ENCODE assay signal across 1 cellular context in genomic region chr9:5832543-5833529, GRCh38.
TF ChIP-seq lines count a peak whose summit lies in the region.

A gene with protein sequence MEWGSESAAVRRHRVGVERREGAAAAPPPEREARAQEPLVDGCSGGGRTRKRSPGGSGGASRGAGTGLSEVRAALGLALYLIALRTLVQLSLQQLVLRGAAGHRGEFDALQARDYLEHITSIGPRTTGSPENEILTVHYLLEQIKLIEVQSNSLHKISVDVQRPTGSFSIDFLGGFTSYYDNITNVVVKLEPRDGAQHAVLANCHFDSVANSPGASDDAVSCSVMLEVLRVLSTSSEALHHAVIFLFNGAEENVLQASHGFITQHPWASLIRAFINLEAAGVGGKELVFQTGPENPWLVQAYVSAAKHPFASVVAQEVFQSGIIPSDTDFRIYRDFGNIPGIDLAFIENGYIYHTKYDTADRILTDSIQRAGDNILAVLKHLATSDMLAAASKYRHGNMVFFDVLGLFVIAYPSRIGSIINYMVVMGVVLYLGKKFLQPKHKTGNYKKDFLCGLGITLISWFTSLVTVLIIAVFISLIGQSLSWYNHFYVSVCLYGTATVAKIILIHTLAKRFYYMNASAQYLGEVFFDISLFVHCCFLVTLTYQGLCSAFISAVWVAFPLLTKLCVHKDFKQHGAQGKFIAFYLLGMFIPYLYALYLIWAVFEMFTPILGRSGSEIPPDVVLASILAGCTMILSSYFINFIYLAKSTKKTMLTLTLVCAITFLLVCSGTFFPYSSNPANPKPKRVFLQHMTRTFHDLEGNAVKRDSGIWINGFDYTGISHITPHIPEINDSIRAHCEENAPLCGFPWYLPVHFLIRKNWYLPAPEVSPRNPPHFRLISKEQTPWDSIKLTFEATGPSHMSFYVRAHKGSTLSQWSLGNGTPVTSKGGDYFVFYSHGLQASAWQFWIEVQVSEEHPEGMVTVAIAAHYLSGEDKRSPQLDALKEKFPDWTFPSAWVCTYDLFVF (minus strand): TSS chr9:5833117. CDS start chr9:5833027, 90 bp downstream.

TF ChIP-seq in HepG2, 621 proteins besides CTCF, POLR2A, EP300 and RAD21 (continued from another document and continues in another):
- TF ChIP-seq GZF1 (CRISPR knock-in tag; IDR thresholded peaks at IDR 0.05) (peak; percentile 69; the same call in 1 of the 2 replicates), ZNF280B (CRISPR knock-in tag; IDR thresholded peaks at IDR 0.05; ENCODE audit: borderline replicate concordance) (no peak), RARA (CRISPR knock-in tag; IDR thresholded peaks at IDR 0.05) (peak; percentile 23; the same call in 1 of the 2 replicates), ZNF687 (CRISPR knock-in tag; IDR thresholded peaks at IDR 0.05) (peak; percentile 97), ZSCAN29 (CRISPR knock-in tag; conservative IDR thresholded peaks at IDR 0.05) (no peak; the same call in 1 of the 2 replicates), CERS6 (CRISPR knock-in tag; IDR thresholded peaks at IDR 0.05) (peak; percentile 89; the same call in 1 of the 2 replicates), ZNF841 (CRISPR knock-in tag; IDR thresholded peaks at IDR 0.05; ENCODE audit: borderline replicate concordance) (no peak), ZNF580 (CRISPR knock-in tag; IDR thresholded peaks at IDR 0.05; ENCODE audit: borderline replicate concordance, low read depth) (peak; percentile 93; the same call in 1 of the 2 replicates), ZNF777 (CRISPR knock-in tag; IDR thresholded peaks at IDR 0.05) (peak; percentile 89), ZNF670 (CRISPR knock-in tag; IDR thresholded peaks at IDR 0.05; ENCODE audit: borderline replicate concordance) (peak; percentile 95), ASH2L (IDR thresholded peaks at IDR 0.05; ENCODE audit: insufficient read length, low read depth, low read length) (peak; percentile 88), MEIS1 (CRISPR knock-in tag; IDR thresholded peaks at IDR 0.05; ENCODE audit: borderline replicate concordance) (no peak), STAT6 (CRISPR knock-in tag; IDR thresholded peaks at IDR 0.05; ENCODE audit: borderline replicate concordance) (no peak), HNF4A (CRISPR knock-in tag; IDR thresholded peaks at IDR 0.05) (peak; percentile 35), SAFB2 (CRISPR knock-in tag; IDR thresholded peaks at IDR 0.05; ENCODE audit: borderline replicate concordance, low read depth) (no peak), ZNF761 (CRISPR knock-in tag; conservative IDR thresholded peaks at IDR 0.05) (no peak), KMT2B (CRISPR knock-in tag; IDR thresholded peaks at IDR 0.05) (peak; percentile 82), POGZ (CRISPR knock-in tag; IDR thresholded peaks at IDR 0.05) (peak; percentile 75)
- TF ChIP-seq, protein P1, sequence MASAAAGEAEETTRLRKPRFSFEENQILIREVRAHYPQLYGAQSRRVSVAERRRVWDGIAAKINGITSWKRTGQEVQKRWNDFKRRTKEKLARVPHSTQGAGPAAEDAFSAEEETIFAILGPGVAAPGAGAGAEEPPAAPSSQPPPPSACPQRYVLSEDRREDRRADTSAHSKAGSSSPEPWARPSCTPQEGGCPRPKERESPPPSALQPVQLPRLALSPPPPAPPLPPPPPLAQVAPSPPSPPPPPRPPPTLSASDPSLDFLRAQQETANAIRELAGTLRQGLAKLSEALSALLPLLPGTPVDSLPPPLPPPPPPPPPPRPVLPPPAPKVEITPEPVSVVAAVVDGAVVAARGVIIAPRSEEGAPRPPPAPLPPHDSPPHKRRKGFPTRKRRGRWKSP (CRISPR knock-in tag; IDR thresholded peaks at IDR 0.05) = peak; percentile 78
- TF ChIP-seq, protein P2, sequence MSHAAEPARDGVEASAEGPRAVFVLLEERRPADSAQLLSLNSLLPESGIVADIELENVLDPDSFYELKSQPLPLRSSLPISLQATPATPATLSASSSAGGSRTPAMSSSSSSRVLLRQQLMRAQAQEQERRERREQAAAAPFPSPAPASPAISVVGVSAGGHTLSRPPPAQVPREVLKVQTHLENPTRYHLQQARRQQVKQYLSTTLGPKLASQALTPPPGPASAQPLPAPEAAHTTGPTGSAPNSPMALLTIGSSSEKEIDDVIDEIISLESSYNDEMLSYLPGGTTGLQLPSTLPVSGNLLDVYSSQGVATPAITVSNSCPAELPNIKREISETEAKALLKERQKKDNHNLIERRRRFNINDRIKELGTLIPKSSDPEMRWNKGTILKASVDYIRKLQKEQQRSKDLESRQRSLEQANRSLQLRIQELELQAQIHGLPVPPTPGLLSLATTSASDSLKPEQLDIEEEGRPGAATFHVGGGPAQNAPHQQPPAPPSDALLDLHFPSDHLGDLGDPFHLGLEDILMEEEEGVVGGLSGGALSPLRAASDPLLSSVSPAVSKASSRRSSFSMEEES (CRISPR knock-in tag; IDR thresholded peaks at IDR 0.05) = no peak
- TF ChIP-seq, protein P3, sequence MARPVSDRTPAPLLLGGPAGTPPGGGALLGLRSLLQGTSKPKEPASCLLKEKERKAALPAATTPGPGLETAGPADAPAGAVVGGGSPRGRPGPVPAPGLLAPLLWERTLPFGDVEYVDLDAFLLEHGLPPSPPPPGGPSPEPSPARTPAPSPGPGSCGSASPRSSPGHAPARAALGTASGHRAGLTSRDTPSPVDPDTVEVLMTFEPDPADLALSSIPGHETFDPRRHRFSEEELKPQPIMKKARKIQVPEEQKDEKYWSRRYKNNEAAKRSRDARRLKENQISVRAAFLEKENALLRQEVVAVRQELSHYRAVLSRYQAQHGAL (CRISPR knock-in tag; IDR thresholded peaks at IDR 0.05; ENCODE audit: not compliant biosample characterization) = peak; percentile 89
- TF ChIP-seq, protein P4, sequence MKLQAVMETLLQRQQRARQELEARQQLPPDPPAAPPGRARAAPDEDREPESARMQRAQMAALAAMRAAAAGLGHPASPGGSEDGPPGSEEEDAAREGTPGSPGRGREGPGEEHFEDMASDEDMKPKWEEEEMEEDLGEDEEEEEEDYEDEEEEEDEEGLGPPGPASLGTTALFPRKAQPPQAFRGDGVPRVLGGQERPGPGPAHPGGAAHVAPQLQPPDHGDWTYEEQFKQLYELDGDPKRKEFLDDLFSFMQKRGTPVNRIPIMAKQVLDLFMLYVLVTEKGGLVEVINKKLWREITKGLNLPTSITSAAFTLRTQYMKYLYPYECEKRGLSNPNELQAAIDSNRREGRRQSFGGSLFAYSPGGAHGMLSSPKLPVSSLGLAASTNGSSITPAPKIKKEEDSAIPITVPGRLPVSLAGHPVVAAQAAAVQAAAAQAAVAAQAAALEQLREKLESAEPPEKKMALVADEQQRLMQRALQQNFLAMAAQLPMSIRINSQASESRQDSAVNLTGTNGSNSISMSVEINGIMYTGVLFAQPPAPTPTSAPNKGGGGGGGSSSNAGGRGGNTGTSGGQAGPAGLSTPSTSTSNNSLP (IDR thresholded peaks at IDR 0.05; ENCODE audit: low read depth, low read length) = no peak
- TF ChIP-seq, protein P5, sequence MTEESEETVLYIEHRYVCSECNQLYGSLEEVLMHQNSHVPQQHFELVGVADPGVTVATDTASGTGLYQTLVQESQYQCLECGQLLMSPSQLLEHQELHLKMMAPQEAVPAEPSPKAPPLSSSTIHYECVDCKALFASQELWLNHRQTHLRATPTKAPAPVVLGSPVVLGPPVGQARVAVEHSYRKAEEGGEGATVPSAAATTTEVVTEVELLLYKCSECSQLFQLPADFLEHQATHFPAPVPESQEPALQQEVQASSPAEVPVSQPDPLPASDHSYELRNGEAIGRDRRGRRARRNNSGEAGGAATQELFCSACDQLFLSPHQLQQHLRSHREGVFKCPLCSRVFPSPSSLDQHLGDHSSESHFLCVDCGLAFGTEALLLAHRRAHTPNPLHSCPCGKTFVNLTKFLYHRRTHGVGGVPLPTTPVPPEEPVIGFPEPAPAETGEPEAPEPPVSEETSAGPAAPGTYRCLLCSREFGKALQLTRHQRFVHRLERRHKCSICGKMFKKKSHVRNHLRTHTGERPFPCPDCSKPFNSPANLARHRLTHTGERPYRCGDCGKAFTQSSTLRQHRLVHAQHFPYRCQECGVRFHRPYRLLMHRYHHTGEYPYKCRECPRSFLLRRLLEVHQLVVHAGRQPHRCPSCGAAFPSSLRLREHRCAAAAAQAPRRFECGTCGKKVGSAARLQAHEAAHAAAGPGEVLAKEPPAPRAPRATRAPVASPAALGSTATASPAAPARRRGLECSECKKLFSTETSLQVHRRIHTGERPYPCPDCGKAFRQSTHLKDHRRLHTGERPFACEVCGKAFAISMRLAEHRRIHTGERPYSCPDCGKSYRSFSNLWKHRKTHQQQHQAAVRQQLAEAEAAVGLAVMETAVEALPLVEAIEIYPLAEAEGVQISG (CRISPR knock-in tag; IDR thresholded peaks at IDR 0.05) = peak; percentile 82
- TF ChIP-seq, protein P6, sequence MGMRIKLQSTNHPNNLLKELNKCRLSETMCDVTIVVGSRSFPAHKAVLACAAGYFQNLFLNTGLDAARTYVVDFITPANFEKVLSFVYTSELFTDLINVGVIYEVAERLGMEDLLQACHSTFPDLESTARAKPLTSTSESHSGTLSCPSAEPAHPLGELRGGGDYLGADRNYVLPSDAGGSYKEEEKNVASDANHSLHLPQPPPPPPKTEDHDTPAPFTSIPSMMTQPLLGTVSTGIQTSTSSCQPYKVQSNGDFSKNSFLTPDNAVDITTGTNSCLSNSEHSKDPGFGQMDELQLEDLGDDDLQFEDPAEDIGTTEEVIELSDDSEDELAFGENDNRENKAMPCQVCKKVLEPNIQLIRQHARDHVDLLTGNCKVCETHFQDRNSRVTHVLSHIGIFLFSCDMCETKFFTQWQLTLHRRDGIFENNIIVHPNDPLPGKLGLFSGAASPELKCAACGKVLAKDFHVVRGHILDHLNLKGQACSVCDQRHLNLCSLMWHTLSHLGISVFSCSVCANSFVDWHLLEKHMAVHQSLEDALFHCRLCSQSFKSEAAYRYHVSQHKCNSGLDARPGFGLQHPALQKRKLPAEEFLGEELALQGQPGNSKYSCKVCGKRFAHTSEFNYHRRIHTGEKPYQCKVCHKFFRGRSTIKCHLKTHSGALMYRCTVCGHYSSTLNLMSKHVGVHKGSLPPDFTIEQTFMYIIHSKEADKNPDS (CRISPR knock-in tag; IDR thresholded peaks at IDR 0.05) = peak; percentile 72; the same call in 1 of the 2 replicates
- TF ChIP-seq, protein P7, sequence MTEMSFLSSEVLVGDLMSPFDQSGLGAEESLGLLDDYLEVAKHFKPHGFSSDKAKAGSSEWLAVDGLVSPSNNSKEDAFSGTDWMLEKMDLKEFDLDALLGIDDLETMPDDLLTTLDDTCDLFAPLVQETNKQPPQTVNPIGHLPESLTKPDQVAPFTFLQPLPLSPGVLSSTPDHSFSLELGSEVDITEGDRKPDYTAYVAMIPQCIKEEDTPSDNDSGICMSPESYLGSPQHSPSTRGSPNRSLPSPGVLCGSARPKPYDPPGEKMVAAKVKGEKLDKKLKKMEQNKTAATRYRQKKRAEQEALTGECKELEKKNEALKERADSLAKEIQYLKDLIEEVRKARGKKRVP (CRISPR knock-in tag; IDR thresholded peaks at IDR 0.05) = no peak
